In the genomic region with DNA sequence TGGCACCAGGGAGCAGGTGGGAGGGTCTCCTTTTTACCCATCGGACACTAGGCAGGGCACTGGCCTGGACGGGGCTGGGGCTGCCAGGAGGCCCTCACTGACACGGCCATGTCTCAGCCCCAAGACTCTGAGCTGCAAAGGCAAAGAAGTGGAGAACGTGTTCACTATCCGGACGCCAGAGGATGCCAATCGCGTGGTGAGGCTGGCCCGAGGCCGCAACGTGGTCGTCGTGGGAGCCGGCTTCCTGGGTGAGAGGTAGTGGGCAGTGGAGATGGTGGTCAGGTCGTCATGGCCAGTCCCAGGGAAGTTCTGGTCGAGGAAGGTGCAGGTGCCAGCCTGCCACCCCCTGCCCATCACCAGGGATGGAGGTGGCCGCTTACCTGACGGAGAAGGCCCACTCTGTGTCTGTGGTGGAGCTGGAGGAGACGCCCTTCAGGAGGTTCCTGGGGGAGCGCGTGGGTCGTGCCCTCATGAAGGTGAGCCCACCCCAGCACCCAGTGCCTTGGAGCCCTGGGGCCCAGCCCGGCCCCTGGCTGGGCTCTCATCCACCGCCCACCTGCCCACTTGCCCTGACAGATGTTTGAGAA, we compare ENCODE assay signal across 9 cellular contexts. TPM values are rescaled to one million over a fixed set of nuclear protein-coding genes. Genes with fewer than 3 reads are reported as not detected.
"Had no signal": no experiment of that assay in that cellular context is flagged by ENCODE, and none has a peak within 500 bp of the region (broad histone marks: within the 10 kb centered on the region; RNA-seq: fewer than 3 reads in every experiment).

No MANE protein-coding gene starts in this region.

- H3K4me3 Mint-ChIP-seq: GM23338 had no signal

- H2AFZ ChIP-seq: GM23338 had no signal

- H3K27ac ChIP-seq: HL-60 had no signal

- H3K4me3 ChIP-seq: GM23338 had no signal

- ATAC-seq: GM23338, HepG2 had no signal

- FAIRE-seq: H1, H54, HepG2 had no signal

- H3K4me2 ChIP-seq: GM23338 had no signal

- H3K27ac Mint-ChIP-seq: GM23338, H9 had no signal

- DNase-seq: H9, HCEC 1CT had no signal

RNA-seq across cellular contexts. Expression of a gene that starts 9.3 kb away (rescaled TPM):
- total RNA-seq: HT1080 had no signal

RNA-seq across cellular contexts. Expression of a gene that starts 38.6 kb away (rescaled TPM):
- total RNA-seq: GM23338, H1, H9 had no signal
- polyA plus RNA-seq: GM23338, IgD-negative memory B cell had no signal

RNA-seq across cellular contexts. Expression of a gene that starts 56.0 kb away (rescaled TPM):
- total RNA-seq: H1, HepG2, HT1080 had no signal
- polyA plus RNA-seq: HepG2, IgD-negative memory B cell had no signal
